In the genomic region with DNA sequence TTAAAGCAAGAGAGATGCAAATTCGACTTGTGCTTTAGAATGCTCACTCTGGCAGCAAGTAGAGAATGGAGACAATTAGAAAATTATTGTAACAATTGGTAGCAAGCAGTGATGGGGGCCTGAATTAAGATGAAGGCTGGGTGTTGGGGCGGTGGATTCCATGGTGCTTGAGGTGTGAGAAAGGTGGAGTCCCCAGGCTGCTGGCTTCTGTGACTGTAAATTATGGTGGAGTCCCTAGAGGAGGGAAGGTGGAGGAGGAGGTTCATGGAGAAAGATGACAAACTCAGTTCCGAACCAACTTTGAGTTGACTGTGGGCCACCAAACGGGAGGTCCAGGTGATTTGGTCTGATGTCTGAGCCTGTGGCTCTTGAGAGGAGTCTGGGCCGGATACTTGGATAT, we compare ENCODE assay signal across 19 cellular contexts. TPM values are rescaled to one million over a fixed set of nuclear protein-coding genes. Genes with fewer than 3 reads are reported as not detected.
DNase-seq lines count a peak whose midpoint lies in the region; ATAC-seq and TF ChIP-seq lines count a peak whose summit lies in the region.
"Had no signal": no experiment of that assay in that cellular context is flagged by ENCODE, and none has a peak within 500 bp of the region (broad histone marks: within the 10 kb centered on the region; RNA-seq: fewer than 3 reads in every experiment).

No MANE protein-coding gene starts in this region.

- no peaks in the 10 kb centered on the region for H3K36me3 Mint-ChIP-seq in activated CD8-positive, alpha-beta T cell treated with anti-CD3 and anti-CD28 coated beads for 36 hours (ENCODE audit: low read depth)
- no peaks in the 10 kb centered on the region for H3K36me3 Mint-ChIP-seq in activated CD8-positive, alpha-beta T cell treated with anti-CD3 and anti-CD28 coated beads, Interleukin-2, amount 10 ng/mL, durations not matched to agents 7 days and 5 days (ENCODE audit: low read depth)
- no peaks in the 10 kb centered on the region for H3K36me3 Mint-ChIP-seq in CD4-positive, alpha-beta T cell (ENCODE audit: low read depth)
- H3K36me3 Mint-ChIP-seq in WTC11 (no peaks in the 10 kb centered on the region), osteocyte (ENCODE audit: unreplicated experiment) (no peaks in the 10 kb centered on the region)

- H3K9ac ChIP-seq in trophoblast cell (ENCODE audit: low read length) = no peak overlapping the region

- CTCF ChIA-PET in activated CD8-positive, alpha-beta T cell treated with anti-CD3 and anti-CD28 coated beads for 36 hours (lab: Charles Lee) = no interaction called here
- CTCF ChIA-PET in activated CD8-positive, alpha-beta T cell treated with anti-CD3 and anti-CD28 coated beads, Interleukin-2, amount 10 ng/mL, durations not matched to agents 7 days and 5 days (lab: Charles Lee) = interaction anchor here (0.7 to 1.4 kb wide), 2 partner anchors 12 to 25 kb away, joined by 3 read pairs; no protein-coding TSS in a partner anchor
- CTCF ChIA-PET in CD4-positive, alpha-beta T cell (lab: Charles Lee) = no interaction called here
- CTCF ChIA-PET in WTC11 (lab: Charles Lee) = no interaction called here

- no peak overlapping the region for H3K14ac ChIP-seq in trophoblast cell (ENCODE audit: low read length)

- no peaks in the 10 kb centered on the region for H3K9me3 Mint-ChIP-seq in activated CD8-positive, alpha-beta T cell treated with anti-CD3 and anti-CD28 coated beads for 36 hours
- no peaks in the 10 kb centered on the region for H3K9me3 Mint-ChIP-seq in activated CD8-positive, alpha-beta T cell treated with anti-CD3 and anti-CD28 coated beads, Interleukin-2, amount 10 ng/mL, durations not matched to agents 7 days and 5 days (ENCODE audit: insufficient read depth)
- H3K9me3 Mint-ChIP-seq in CD4-positive, alpha-beta T cell = no peaks in the 10 kb centered on the region
- H3K9me3 Mint-ChIP-seq in WTC11 (no peaks in the 10 kb centered on the region), osteocyte (ENCODE audit: unreplicated experiment) (no peaks in the 10 kb centered on the region)

- H2AK5ac ChIP-seq in trophoblast cell (ENCODE audit: low read length) = no peak overlapping the region

- peak overlapping the region; percentile 8 for H2BK12ac ChIP-seq in trophoblast cell (ENCODE audit: low read length)

- no peak for TF ChIP-seq CTCF in activated CD8-positive, alpha-beta T cell treated with anti-CD3 and anti-CD28 coated beads for 36 hours (IDR thresholded peaks at IDR 0.05)
- no peak for TF ChIP-seq CTCF in CD4-positive, alpha-beta T cell (IDR thresholded peaks at IDR 0.05)
- TF ChIP-seq CTCF in WTC11 (IDR thresholded peaks at IDR 0.05) = no peak
- TF ChIP-seq CTCF in osteocyte (IDR thresholded peaks at IDR 0.05) = no peak

- no peaks in the 10 kb centered on the region for H3K27me3 Mint-ChIP-seq in activated CD8-positive, alpha-beta T cell treated with anti-CD3 and anti-CD28 coated beads for 36 hours
- H3K27me3 Mint-ChIP-seq in activated CD8-positive, alpha-beta T cell treated with anti-CD3 and anti-CD28 coated beads, Interleukin-2, amount 10 ng/mL, durations not matched to agents 7 days and 5 days (ENCODE audit: low read depth) = peaks cover 4% of the 10 kb centered on the region
- no peaks in the 10 kb centered on the region for H3K27me3 Mint-ChIP-seq in CD4-positive, alpha-beta T cell
- H3K27me3 Mint-ChIP-seq in WTC11 (ENCODE audit: low read depth) (no peaks in the 10 kb centered on the region), osteocyte (ENCODE audit: unreplicated experiment) (no peaks in the 10 kb centered on the region)

- H2AFZ ChIP-seq in trophoblast cell (ENCODE audit: insufficient read depth, low read length, poor library complexity) = no peak overlapping the region

- H3K4me3 Mint-ChIP-seq in activated CD8-positive, alpha-beta T cell treated with anti-CD3 and anti-CD28 coated beads for 36 hours = no peak overlapping the region
- no peak overlapping the region for H3K4me3 Mint-ChIP-seq in activated CD8-positive, alpha-beta T cell treated with anti-CD3 and anti-CD28 coated beads, Interleukin-2, amount 10 ng/mL, durations not matched to agents 7 days and 5 days
- H3K4me3 Mint-ChIP-seq in CD4-positive, alpha-beta T cell = no peak overlapping the region
- H3K4me3 Mint-ChIP-seq in WTC11 (no peak overlapping the region), osteocyte (ENCODE audit: unreplicated experiment) (no peak overlapping the region)

- no peak overlapping the region for H3K4ac ChIP-seq in trophoblast cell (ENCODE audit: low read depth, low read length)

- no peak overlapping the region for H4K8ac ChIP-seq in trophoblast cell (ENCODE audit: low read depth, low read length)

- H3K36me3 ChIP-seq in trophoblast cell (ENCODE audit: control insufficient read depth in 1 of 2, insufficient read depth in 2 of 2, low read length in 2 of 2) = no peaks in the 10 kb centered on the region
- H3K36me3 ChIP-seq: Peyer's patch had no signal

- no peak overlapping the region for H3K23ac ChIP-seq in trophoblast cell (ENCODE audit: low read length)

- no peak overlapping the region for H3K27ac Mint-ChIP-seq in activated CD8-positive, alpha-beta T cell treated with anti-CD3 and anti-CD28 coated beads for 36 hours
- H3K27ac Mint-ChIP-seq in activated CD8-positive, alpha-beta T cell treated with anti-CD3 and anti-CD28 coated beads, Interleukin-2, amount 10 ng/mL, durations not matched to agents 7 days and 5 days = no peak overlapping the region
- peak overlapping the region; percentile 22 for H3K27ac Mint-ChIP-seq in CD4-positive, alpha-beta T cell
- peak overlapping the region; percentile 75; the same call in 1 of the 2 replicates for H3K27ac Mint-ChIP-seq in WTC11
- no peak overlapping the region for H3K27ac Mint-ChIP-seq in osteocyte (ENCODE audit: unreplicated experiment)

- no peak overlapping the region for H4K91ac ChIP-seq in trophoblast cell (ENCODE audit: low read depth, low read length)

- no peak overlapping the region for H3K27ac ChIP-seq in CD4-positive, alpha-beta T cell (ENCODE audit: low read depth, low read length)
- no peak overlapping the region for H3K27ac ChIP-seq in trophoblast cell (ENCODE audit: low read depth, low read length)
- H3K27ac ChIP-seq: Peyer's patch had no signal

- no CpG with 5 or more reads among the region's 5 CpGs for WGBS in trophoblast cell (ENCODE audit: extremely low coverage, insufficient coverage, insufficient read length)

- peak; percentile 60 for ATAC-seq in activated CD8-positive, alpha-beta T cell treated with anti-CD3 and anti-CD28 coated beads for 36 hours
- ATAC-seq in activated CD8-positive, alpha-beta T cell treated with anti-CD3 and anti-CD28 coated beads, Interleukin-2, amount 10 ng/mL, durations not matched to agents 7 days and 5 days = no peak
- ATAC-seq in CD4-positive, alpha-beta T cell (ENCODE audit: poor library complexity) = no peak
- ATAC-seq in WTC11 (no peak; the same call in 1 of the 2 replicates), HG03571 (IDR thresholded peaks at IDR 0.05; ENCODE audit: unreplicated experiment) (no peak)
- ATAC-seq: Right ventricle myocardium inferior had no signal

- no peak overlapping the region for H3K4me3 ChIP-seq in trophoblast cell (ENCODE audit: low read depth, low read length)
- H3K4me3 ChIP-seq: MG63, Peyer's patch had no signal

- no peak overlapping the region for H2BK5ac ChIP-seq in trophoblast cell (ENCODE audit: low read depth, low read length, poor library complexity)

- no peak overlapping the region for H2BK120ac ChIP-seq in trophoblast cell (ENCODE audit: insufficient read depth, low read length, poor library complexity)

- POLR2A ChIA-PET in activated CD8-positive, alpha-beta T cell treated with anti-CD3 and anti-CD28 coated beads for 36 hours (lab: Charles Lee) = no interaction called here
- POLR2A ChIA-PET in activated CD8-positive, alpha-beta T cell treated with anti-CD3 and anti-CD28 coated beads, Interleukin-2, amount 10 ng/mL, durations not matched to agents 7 days and 5 days (lab: Charles Lee) = no interaction called here
- POLR2A ChIA-PET in CD4-positive, alpha-beta T cell (lab: Charles Lee) = no interaction called here
- POLR2A ChIA-PET in WTC11 (lab: Charles Lee) = no interaction called here

- H3K4me2 ChIP-seq in trophoblast cell (ENCODE audit: low read length) = no peak overlapping the region

- peak; percentile 46 for DNase-seq in activated CD8-positive, alpha-beta T cell treated with anti-CD3 and anti-CD28 coated beads for 36 hours
- no peak for DNase-seq in activated CD8-positive, alpha-beta T cell treated with anti-CD3 and anti-CD28 coated beads, Interleukin-2, amount 10 ng/mL, durations not matched to agents 7 days and 5 days
- DNase-seq in CD4-positive, alpha-beta T cell = no peak
- no peak for DNase-seq in WTC11 (ENCODE audit: low spot score)
- DNase-seq in trophoblast cell = no peak
- DNase-seq in central memory CD4-positive, alpha-beta T cell = no peak
- DNase-seq in osteocyte (ENCODE audit: extremely low spot score, unreplicated experiment) = no peak
- DNase-seq: 8988T, DMS 273 treated with DMSO at 0.1 percent for 48 hours, GF-D8, Karpas-422, MG63, NCI-H1105 treated with DMSO at 0.1 percent for 48 hours, NCI-H187, NCI-H226, NCI-H524 treated with DMSO at 0.1 percent for 48 hours, Peyer's patch had no signal

- intact Hi-C loops in activated CD8-positive, alpha-beta T cell treated with anti-CD3 and anti-CD28 coated beads for 36 hours (cut with micrococcal nuclease) = no loop called here
- intact Hi-C loops in CD4-positive, alpha-beta T cell (cut with DNase I, micrococcal nuclease) = no loop called here

- H3K18ac ChIP-seq in trophoblast cell (ENCODE audit: low read length) = no peak overlapping the region

- H4K12ac ChIP-seq in trophoblast cell (ENCODE audit: low read depth, low read length) = no peak overlapping the region

- peaks cover 3 to 5% of the 10 kb centered on the region in 2 experiments for H3K4me1 ChIP-seq in trophoblast cell (ENCODE audit: control insufficient read depth in 1 of 2, insufficient read depth in 2 of 2, low read length in 2 of 2)

- no peaks in the 10 kb centered on the region for H3K79me2 ChIP-seq in trophoblast cell (ENCODE audit: control insufficient read depth, insufficient read depth, low read length, poor library complexity)

- peaks cover 5% of the 10 kb centered on the region for H3K79me1 ChIP-seq in trophoblast cell (ENCODE audit: low read length)

- H3K27me3 ChIP-seq in CD4-positive, alpha-beta T cell (ENCODE audit: control insufficient read depth, insufficient read depth, low read length) = no peaks in the 10 kb centered on the region
- no peaks in the 10 kb centered on the region for H3K27me3 ChIP-seq in trophoblast cell (ENCODE audit: insufficient read depth, low read length)
- H3K27me3 ChIP-seq: MG63, Peyer's patch had no signal

- H3K4me1 Mint-ChIP-seq in activated CD8-positive, alpha-beta T cell treated with anti-CD3 and anti-CD28 coated beads for 36 hours (ENCODE audit: low read depth) = peaks cover 25% of the 10 kb centered on the region
- peaks cover 35% of the 10 kb centered on the region for H3K4me1 Mint-ChIP-seq in activated CD8-positive, alpha-beta T cell treated with anti-CD3 and anti-CD28 coated beads, Interleukin-2, amount 10 ng/mL, durations not matched to agents 7 days and 5 days (ENCODE audit: low read depth)
- H3K4me1 Mint-ChIP-seq in CD4-positive, alpha-beta T cell (ENCODE audit: low read depth) = peaks cover 58% of the 10 kb centered on the region
- peaks cover 18% of the 10 kb centered on the region for H3K4me1 Mint-ChIP-seq in WTC11
- peaks cover 20% of the 10 kb centered on the region for H3K4me1 Mint-ChIP-seq in osteocyte (ENCODE audit: unreplicated experiment)

- no peaks in the 10 kb centered on the region for H3K9me3 ChIP-seq in CD4-positive, alpha-beta T cell (ENCODE audit: control insufficient read depth, low read length)
- H3K9me3 ChIP-seq in trophoblast cell (ENCODE audit: insufficient read depth, low read depth, low read length) = no peaks in the 10 kb centered on the region
- H3K9me3 ChIP-seq: MG63, Peyer's patch had no signal

RNA-seq across cellular contexts. Expression of a gene that starts 10.7 kb away (rescaled TPM):
- total RNA-seq in activated CD8-positive, alpha-beta T cell treated with anti-CD3 and anti-CD28 coated beads for 36 hours = 10 to 100 TPM; 22.3 to 24.7 TPM
- total RNA-seq in activated CD8-positive, alpha-beta T cell treated with anti-CD3 and anti-CD28 coated beads, Interleukin-2, amount 10 ng/mL, durations not matched to agents 7 days and 5 days = 10 to 100 TPM; 26.8 to 27.1 TPM
- 10 to 100 TPM; 30.0 to 31.0 TPM for total RNA-seq in CD4-positive, alpha-beta T cell
- total RNA-seq in WTC11 (2021) (20.2 to 34.6 TPM (median 25.0 TPM) in 3 replicates), osteocyte (35.8 and 39.7 TPM in 2 replicates)
- 49.5 and 54.4 TPM in 2 replicates for polyA plus RNA-seq in trophoblast cell (2013)

Comparison
In these comparisons a context has a peak if more than half of its experiments do, and no peak if none do; other contexts are left out.
1. H3K27ac Mint-ChIP-seq: peak in CD4-positive, alpha-beta T cell (single experiment) and WTC11 (single experiment); none in activated CD8-positive, alpha-beta T cell treated with anti-CD3 and anti-CD28 coated beads for 36 hours (single experiment), activated CD8-positive, alpha-beta T cell treated with anti-CD3 and anti-CD28 coated beads, Interleukin-2, amount 10 ng/mL, durations not matched to agents 7 days and 5 days (single experiment) and osteocyte (single experiment).